In the genomic region with DNA sequence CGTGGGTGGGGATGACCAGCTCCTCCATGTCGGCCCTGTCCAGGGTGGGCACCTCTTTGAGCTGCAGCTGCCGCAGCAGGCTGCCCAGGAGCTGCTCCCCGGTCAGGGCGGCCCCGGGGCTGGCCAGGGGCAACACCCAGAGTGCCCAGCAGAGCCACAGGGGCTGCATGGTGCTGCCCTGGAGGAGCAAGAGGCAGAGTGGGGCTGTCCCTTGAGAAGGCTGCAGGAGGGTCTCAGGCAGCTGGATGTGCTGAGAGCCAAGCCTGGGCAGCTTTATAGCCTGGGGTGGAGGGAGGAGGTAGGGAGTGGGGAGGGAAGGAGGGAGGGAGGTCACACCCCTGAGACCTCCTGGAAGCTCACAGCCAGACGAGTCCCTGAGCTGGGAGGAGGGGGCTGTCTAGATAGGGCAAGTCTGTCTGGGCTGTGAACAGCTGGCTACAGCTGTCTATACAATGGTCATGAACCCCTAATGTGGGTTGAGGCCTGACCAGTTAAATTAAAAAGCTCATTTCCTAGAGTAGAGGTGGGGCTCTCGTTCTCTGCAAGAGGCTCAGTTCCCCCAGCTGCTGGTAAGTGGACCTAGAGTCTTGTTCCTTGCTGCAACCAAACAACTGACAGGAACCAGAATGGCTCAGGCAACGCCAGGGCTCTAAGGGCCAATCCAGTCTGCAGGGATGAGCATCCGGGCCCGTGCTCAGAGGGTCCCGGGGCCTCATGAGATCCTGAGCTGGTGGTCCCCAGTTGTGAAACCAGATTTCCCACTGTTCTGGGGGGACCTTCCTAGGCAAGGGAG, we compare ENCODE assay signal across 18 cellular contexts. TPM values are rescaled to one million over a fixed set of nuclear protein-coding genes. Genes with fewer than 3 reads are reported as not detected.
DNase-seq lines count a peak whose midpoint lies in the region; ATAC-seq, FAIRE-seq and TF ChIP-seq lines count a peak whose summit lies in the region.
"Had no signal": no experiment of that assay in that cellular context is flagged by ENCODE, and none has a peak within 500 bp of the region (broad histone marks: within the 10 kb centered on the region; RNA-seq: fewer than 3 reads in every experiment).

A gene with protein sequence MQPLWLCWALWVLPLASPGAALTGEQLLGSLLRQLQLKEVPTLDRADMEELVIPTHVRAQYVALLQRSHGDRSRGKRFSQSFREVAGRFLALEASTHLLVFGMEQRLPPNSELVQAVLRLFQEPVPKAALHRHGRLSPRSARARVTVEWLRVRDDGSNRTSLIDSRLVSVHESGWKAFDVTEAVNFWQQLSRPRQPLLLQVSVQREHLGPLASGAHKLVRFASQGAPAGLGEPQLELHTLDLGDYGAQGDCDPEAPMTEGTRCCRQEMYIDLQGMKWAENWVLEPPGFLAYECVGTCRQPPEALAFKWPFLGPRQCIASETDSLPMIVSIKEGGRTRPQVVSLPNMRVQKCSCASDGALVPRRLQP (minus strand): TSS at position 249 of the 793 bp plus-strand sequence. CDS start 80 bp downstream, at position 169.

- H3K27ac ChIP-seq in GM23338 (ENCODE audit: low read depth) (peak within 1 kb of the TSS; percentile 70), kidney (ENCODE audit: low read depth in 2 of 2, low read length in 2 of 2) (no peak within 1 kb of the TSS), prostate gland (peak within 1 kb of the TSS; percentile 86 to 91)
- H3K27ac ChIP-seq: C4-2B had no signal

- DNase-seq in GM23338 (ENCODE audit: low spot score) (peak; percentile 51), kidney (peak; percentile 71), prostate gland (ENCODE audit: low spot score) (no peak), SK-N-DZ (ENCODE audit: low spot score) (no peak)
- DNase-seq in stimulated activated CD4-positive, alpha-beta T cell treated with anti-CD3 and anti-CD28 coated beads, Interleukin-4, amount 100 ng/mL, for 1 hour, result no peak
- DNase-seq: adrenal gland; EL; erythroblast; hippocampal formation; mesenchymal stem cell; NCI-H1417 treated with DMSO at 0.1 percent for 48 hours; NCI-H446 treated with DMSO at 0.1 percent for 48 hours; stimulated activated CD8-positive, alpha-beta memory T cell treated with anti-CD3 and anti-CD28 coated beads, Interleukin-4, amount 100 ng/mL, for 48 hours; T-helper 1 cell had no signal

- no peak for TF ChIP-seq POLR2A in prostate gland (IDR thresholded peaks at IDR 0.05)

- ATAC-seq in GM23338, result peak; percentile 13
- ATAC-seq in activated T-helper 17 cell treated with anti-CD3 and anti-CD28 coated beads, Interleukin-2, amount 50 U/mL, for 72 hours (replicated peaks), result no peak
- no peak for ATAC-seq in HG03378 (IDR thresholded peaks at IDR 0.05; ENCODE audit: unreplicated experiment)

- no peaks in the 10 kb centered on the region for H3K9me2 ChIP-seq in GM23338 (ENCODE audit: insufficient read depth)

- FAIRE-seq in kidney (lab: Jason Lieb, UNC), result no peak
- FAIRE-seq: urothelium cell line had no signal

- H3K36me3 Mint-ChIP-seq in GM23338 (ENCODE audit: low read depth), result no peaks in the 10 kb centered on the region
- H3K36me3 Mint-ChIP-seq in activated T-helper 17 cell treated with anti-CD3 and anti-CD28 coated beads, Interleukin-2, amount 50 U/mL, for 72 hours (ENCODE audit: low read depth), result no peaks in the 10 kb centered on the region

- H3K4me3 ChIP-seq in GM23338 (peak within 1 kb of the TSS; percentile 55), kidney (ENCODE audit: low read length in 2 of 2) (no peak within 1 kb of the TSS), prostate gland (no peak within 1 kb of the TSS)
- H3K4me3 ChIP-seq: adrenal gland had no signal

- H3K9me3 Mint-ChIP-seq in GM23338, result no peaks in the 10 kb centered on the region
- no peaks in the 10 kb centered on the region for H3K9me3 Mint-ChIP-seq in activated T-helper 17 cell treated with anti-CD3 and anti-CD28 coated beads, Interleukin-2, amount 50 U/mL, for 72 hours

- H3K79me2 ChIP-seq in GM23338 (replicated peaks; ENCODE audit: insufficient read depth), result 0 out of 2 replicates have a peak, but pooled peaks cover 4% of the 10 kb centered on the region

- H2AFZ ChIP-seq in GM23338, result no peak within 1 kb of the TSS

- H3K27me3 Mint-ChIP-seq in GM23338 (ENCODE audit: insufficient read depth, low read depth, poor library complexity), result peaks cover 16% of the 10 kb centered on the region
- H3K27me3 Mint-ChIP-seq in activated T-helper 17 cell treated with anti-CD3 and anti-CD28 coated beads, Interleukin-2, amount 50 U/mL, for 72 hours, result no peaks in the 10 kb centered on the region

- H3K36me3 ChIP-seq in GM23338 (ENCODE audit: insufficient read depth) (no peaks in the 10 kb centered on the region), kidney (ENCODE audit: control insufficient read depth in 1 of 2, insufficient read depth in 2 of 2, low read length in 2 of 2) (no peaks in the 10 kb centered on the region), prostate gland (no peaks in the 10 kb centered on the region)
- H3K36me3 ChIP-seq: adrenal gland had no signal

- no peak within 1 kb of the TSS for H3K9ac ChIP-seq in kidney (ENCODE audit: low read length in 2 of 2)

- H3K4me1 ChIP-seq in GM23338 (ENCODE audit: insufficient read depth) (peaks cover 30% of the 10 kb centered on the region), kidney (ENCODE audit: control insufficient read depth in 1 of 2, insufficient read depth in 1 of 2, low read depth in 1 of 2, low read length in 2 of 2) (peaks cover 5 to 7% of the 10 kb centered on the region in 2 donors), prostate gland (replicated peaks) (peaks cover 10% of the 10 kb centered on the region)
- H3K4me1 ChIP-seq: adrenal gland had no signal

- no peaks in the 10 kb centered on the region for H3K9me3 ChIP-seq in kidney (ENCODE audit: control insufficient read depth in 1 of 2, low read length in 2 of 2)
- H3K9me3 ChIP-seq in prostate gland, result no peaks in the 10 kb centered on the region
- H3K9me3 ChIP-seq: adrenal gland had no signal

- peak within 1 kb of the TSS; percentile 81 for H3K4me2 ChIP-seq in GM23338

- H3K4me1 Mint-ChIP-seq in GM23338, result peaks cover 35% of the 10 kb centered on the region
- H3K4me1 Mint-ChIP-seq in activated T-helper 17 cell treated with anti-CD3 and anti-CD28 coated beads, Interleukin-2, amount 50 U/mL, for 72 hours, result peaks cover 5% of the 10 kb centered on the region

- intact Hi-C loops in kidney (cut with DNase I) (no loop called here), prostate gland (cut with DNase I) (no loop called here)

- no peak for TF ChIP-seq CTCF in GM23338 (conservative IDR thresholded peaks at IDR 0.05; ENCODE audit: low read depth in 2 of 2)
- no peak for TF ChIP-seq CTCF in kidney (IDR thresholded peaks at IDR 0.05; ENCODE audit: borderline replicate concordance, extremely low read depth, insufficient read depth)
- no peak for TF ChIP-seq CTCF in prostate gland (IDR thresholded peaks at IDR 0.05)

- WGBS in prostate gland, result 67% methylated on average over 7 of the region's 12 CpGs

- H3K27ac Mint-ChIP-seq in GM23338, result no peak within 1 kb of the TSS
- peak within 1 kb of the TSS; percentile 28 for H3K27ac Mint-ChIP-seq in activated T-helper 17 cell treated with anti-CD3 and anti-CD28 coated beads, Interleukin-2, amount 50 U/mL, for 72 hours

- peak within 1 kb of the TSS; percentile 46; the same call in 2 of the 3 replicates for H3K4me3 Mint-ChIP-seq in GM23338
- H3K4me3 Mint-ChIP-seq in activated T-helper 17 cell treated with anti-CD3 and anti-CD28 coated beads, Interleukin-2, amount 50 U/mL, for 72 hours, result no peak within 1 kb of the TSS

- H4K20me1 ChIP-seq in GM23338 (replicated peaks; ENCODE audit: insufficient read depth), result no peaks in the 10 kb centered on the region

- H3F3A ChIP-seq in GM23338 (replicated peaks; ENCODE audit: low read depth), result peaks cover 10% of the 10 kb centered on the region

- H3K27me3 ChIP-seq in GM23338 (ENCODE audit: insufficient read depth) (no peaks in the 10 kb centered on the region), prostate gland (replicated peaks; ENCODE audit: insufficient read depth) (no peaks in the 10 kb centered on the region)
- H3K27me3 ChIP-seq: adrenal gland had no signal

TF ChIP-seq in GM23338, 12 proteins besides CTCF, POLR2A, EP300 and RAD21 (continues in another document):
- TF ChIP-seq JUNB (IDR thresholded peaks at IDR 0.05; ENCODE audit: unreplicated experiment), result no peak
- no peak for TF ChIP-seq EZH2 (IDR thresholded peaks at IDR 0.05; ENCODE audit: low read depth, unreplicated experiment)
- no peak for TF ChIP-seq ZNF331 (CRISPR knock-in tag; IDR thresholded peaks at IDR 0.05; ENCODE audit: low read depth)
- peak; percentile 47; the same call in 1 of the 2 replicates for TF ChIP-seq POLR2AphosphoS5 (IDR thresholded peaks at IDR 0.05; ENCODE audit: low read depth)
- TF ChIP-seq, protein P1, sequence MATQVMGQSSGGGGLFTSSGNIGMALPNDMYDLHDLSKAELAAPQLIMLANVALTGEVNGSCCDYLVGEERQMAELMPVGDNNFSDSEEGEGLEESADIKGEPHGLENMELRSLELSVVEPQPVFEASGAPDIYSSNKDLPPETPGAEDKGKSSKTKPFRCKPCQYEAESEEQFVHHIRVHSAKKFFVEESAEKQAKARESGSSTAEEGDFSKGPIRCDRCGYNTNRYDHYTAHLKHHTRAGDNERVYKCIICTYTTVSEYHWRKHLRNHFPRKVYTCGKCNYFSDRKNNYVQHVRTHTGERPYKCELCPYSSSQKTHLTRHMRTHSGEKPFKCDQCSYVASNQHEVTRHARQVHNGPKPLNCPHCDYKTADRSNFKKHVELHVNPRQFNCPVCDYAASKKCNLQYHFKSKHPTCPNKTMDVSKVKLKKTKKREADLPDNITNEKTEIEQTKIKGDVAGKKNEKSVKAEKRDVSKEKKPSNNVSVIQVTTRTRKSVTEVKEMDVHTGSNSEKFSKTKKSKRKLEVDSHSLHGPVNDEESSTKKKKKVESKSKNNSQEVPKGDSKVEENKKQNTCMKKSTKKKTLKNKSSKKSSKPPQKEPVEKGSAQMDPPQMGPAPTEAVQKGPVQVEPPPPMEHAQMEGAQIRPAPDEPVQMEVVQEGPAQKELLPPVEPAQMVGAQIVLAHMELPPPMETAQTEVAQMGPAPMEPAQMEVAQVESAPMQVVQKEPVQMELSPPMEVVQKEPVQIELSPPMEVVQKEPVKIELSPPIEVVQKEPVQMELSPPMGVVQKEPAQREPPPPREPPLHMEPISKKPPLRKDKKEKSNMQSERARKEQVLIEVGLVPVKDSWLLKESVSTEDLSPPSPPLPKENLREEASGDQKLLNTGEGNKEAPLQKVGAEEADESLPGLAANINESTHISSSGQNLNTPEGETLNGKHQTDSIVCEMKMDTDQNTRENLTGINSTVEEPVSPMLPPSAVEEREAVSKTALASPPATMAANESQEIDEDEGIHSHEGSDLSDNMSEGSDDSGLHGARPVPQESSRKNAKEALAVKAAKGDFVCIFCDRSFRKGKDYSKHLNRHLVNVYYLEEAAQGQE (IDR thresholded peaks at IDR 0.05; ENCODE audit: unreplicated experiment), result no peak

RNA-seq across cellular contexts. Expression of the gene that starts here (rescaled TPM):
- total RNA-seq in GM23338 (2014; rRNA removed; shearing (Covaris generic)), result 65.4 and 67.1 TPM in 2 replicates
- polyA plus RNA-seq in GM23338 (2016; fragmentation: Nextera tagmentation; extraction: Ambion mirVana), result 25.7 and 27.5 TPM in 2 replicates
- not detected for total RNA-seq in activated T-helper 17 cell treated with anti-CD3 and anti-CD28 coated beads, Interleukin-2, amount 50 U/mL, for 72 hours
- 8.6 TPM for total RNA-seq in kidney
- 0.41 TPM for polyA plus RNA-seq in kidney (ENCODE audit: insufficient read depth, low read depth, low replicate concordance)
- 1 to 10 TPM; 1.7 to 2.0 TPM for total RNA-seq in prostate gland
- not detected in 2 replicates for polyA plus RNA-seq in SK-N-DZ (2014; cell fraction: cytosol; rRNA removed)
- polyA plus RNA-seq in SK-N-DZ (2014; cell fraction: nucleus; rRNA removed), result not detected in 2 replicates

Comparison
In these comparisons a context has a peak if more than half of its experiments do, and no peak if none do; other contexts are left out.
1. RNA of the gene that starts here (polyA plus RNA-seq): 25.7 to 27.5 TPM in GM23338; 0.41 TPM in kidney (single experiment); every median in the first group is over 10 times any median in the second.
2. DNase-seq: peak in GM23338 (single experiment) and kidney (single experiment); none in prostate gland (single experiment), SK-N-DZ (single experiment) and stimulated activated CD4-positive, alpha-beta T cell treated with anti-CD3 and anti-CD28 coated beads, Interleukin-4, amount 100 ng/mL, for 1 hour (single experiment).
3. H3K27ac ChIP-seq: peak in GM23338 (single experiment) and prostate gland (2 of 2); none in kidney (0 of 2).